Comparison of ENCODE assay signal across 32 cellular contexts in the genomic region with DNA sequence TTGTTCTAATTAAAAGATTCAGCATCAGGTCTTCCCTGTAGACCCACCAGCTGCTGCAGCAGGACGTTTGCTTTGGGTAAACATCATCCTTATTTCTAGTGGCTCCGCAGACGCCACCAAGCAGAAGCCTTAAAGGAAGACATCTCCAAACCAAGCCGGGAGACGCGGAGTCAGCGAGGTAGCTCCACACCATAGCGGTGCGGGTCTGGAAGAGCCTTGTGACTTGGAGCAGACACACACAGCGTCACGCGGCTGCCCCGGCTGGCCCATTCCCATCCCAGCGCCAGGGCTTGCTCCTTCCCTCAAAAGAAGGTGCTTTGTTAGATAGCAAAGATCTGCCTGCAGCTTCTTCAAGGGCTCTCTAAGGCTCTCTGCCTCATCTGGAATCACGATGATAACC.
"Had no signal": no experiment of that assay in that cellular context is flagged by ENCODE, and none has a peak within 500 bp of the region (broad histone marks: within the 10 kb centered on the region; RNA-seq: fewer than 3 reads in every experiment).

No MANE protein-coding gene starts in this region.

- H3K27ac Mint-ChIP-seq: activated B cell treated with CpG ODN at 0.5 μM for 24 hours; activated CD8-positive, alpha-beta T cell treated with anti-CD3 and anti-CD28 coated beads for 36 hours; activated naive CD4-positive, alpha-beta T cell treated with anti-CD3 and anti-CD28 coated beads for 36 hours; activated naive CD4-positive, alpha-beta T cell treated with anti-CD3 and anti-CD28 coated beads, Interleukin-2, amount 50 U/mL, for 24 hours; activated naive CD8-positive, alpha-beta T cell treated with anti-CD3 and anti-CD28 coated beads for 36 hours; activated naive CD8-positive, alpha-beta T cell treated with anti-CD3 and anti-CD28 coated beads, Interleukin-2, amount 50 U/mL, for 24 hours; activated T-helper 1 cell treated with anti-CD3 and anti-CD28 coated beads, Interleukin-12 subunit alpha, Interleukin-12 subunit beta, Interleukin-2, Interleukin-4 antibody, amounts not matched to agents 30 ng/mL and 10 ng/mL and 1 ng/mL, durations not matched to agents 14 hours and 24 hours and 36 hours; activated T-helper 2 cell treated with anti-CD3 and anti-CD28 coated beads, Interferon-gamma antibody, Interleukin-2, Interleukin-4, amounts not matched to agents 10 μg/mL and 5 μg/mL and 100 μg/mL, durations not matched to agents 14 hours and 24 hours and 36 hours; effector memory CD8-positive, alpha-beta T cell; T-helper 17 cell; T-helper 2 cell treated with Interferon-gamma antibody and Interleukin-4, amounts not matched to agents 5 μg/mL and 100 μg/mL, for 36 hours had no signal

- H3K27me3 Mint-ChIP-seq: activated B cell treated with CpG ODN at 0.5 μM for 24 hours; activated CD8-positive, alpha-beta T cell treated with anti-CD3 and anti-CD28 coated beads for 36 hours; activated naive CD8-positive, alpha-beta T cell treated with anti-CD3 and anti-CD28 coated beads, Interleukin-2, amount 50 U/mL, for 24 hours; effector memory CD8-positive, alpha-beta T cell had no signal

- H3K27ac ChIP-seq: adrenal gland, body of pancreas, epithelial cell of prostate, WERI-Rb-1 had no signal

- ATAC-seq: activated CD4-positive, CD25-positive, alpha-beta regulatory T cell treated with anti-CD3 and anti-CD28 coated beads, Interleukin-2, amount 50 U/mL, for 24 hours; activated CD8-positive, alpha-beta T cell treated with anti-CD3 and anti-CD28 coated beads for 36 hours; activated naive CD8-positive, alpha-beta T cell treated with anti-CD3 and anti-CD28 coated beads, Interleukin-2, amount 50 U/mL, for 24 hours; activated T-cell treated with anti-CD3 and anti-CD28 coated beads, Interleukin-2, amount 50 U/mL, for 4 hours; body of pancreas; effector memory CD8-positive, alpha-beta T cell; esophagus mucosa; T-helper 17 cell had no signal

- H3K4me3 ChIP-seq: adrenal gland, body of pancreas had no signal

- H3K9me3 ChIP-seq: adrenal gland, body of pancreas had no signal

- H3K4me3 Mint-ChIP-seq: activated B cell treated with CpG ODN at 0.5 μM for 24 hours; activated CD8-positive, alpha-beta T cell treated with anti-CD3 and anti-CD28 coated beads for 36 hours; activated naive CD4-positive, alpha-beta T cell treated with anti-CD3 and anti-CD28 coated beads for 36 hours; activated naive CD4-positive, alpha-beta T cell treated with anti-CD3 and anti-CD28 coated beads, Interleukin-2, amount 50 U/mL, for 24 hours; activated naive CD8-positive, alpha-beta T cell treated with anti-CD3 and anti-CD28 coated beads for 36 hours; activated naive CD8-positive, alpha-beta T cell treated with anti-CD3 and anti-CD28 coated beads, Interleukin-2, amount 50 U/mL, for 24 hours; activated T-cell treated with anti-CD3 and anti-CD28 coated beads, Interleukin-2, amount 50 U/mL, for 4 hours; activated T-helper 1 cell treated with anti-CD3 and anti-CD28 coated beads, Interleukin-12 subunit alpha, Interleukin-12 subunit beta, Interleukin-2, Interleukin-4 antibody, amounts not matched to agents 30 ng/mL and 10 ng/mL and 1 ng/mL, durations not matched to agents 14 hours and 24 hours and 36 hours; effector memory CD8-positive, alpha-beta T cell; T-helper 17 cell; T-helper 2 cell treated with Interferon-gamma antibody and Interleukin-4, amounts not matched to agents 5 μg/mL and 100 μg/mL, for 36 hours had no signal

- H3K27me3 ChIP-seq: adrenal gland, body of pancreas had no signal

- H3K4me1 ChIP-seq: adrenal gland, body of pancreas had no signal

- H3K36me3 ChIP-seq: adrenal gland had no signal

- H3K9me3 Mint-ChIP-seq: activated naive CD4-positive, alpha-beta T cell treated with anti-CD3 and anti-CD28 coated beads, Interleukin-2, amount 50 U/mL, for 24 hours; activated T-helper 1 cell treated with anti-CD3 and anti-CD28 coated beads, Interleukin-12 subunit alpha, Interleukin-12 subunit beta, Interleukin-2, Interleukin-4 antibody, amounts not matched to agents 30 ng/mL and 10 ng/mL and 1 ng/mL, durations not matched to agents 14 hours and 24 hours and 36 hours had no signal

- H3K4me1 Mint-ChIP-seq: activated B cell treated with CpG ODN at 0.5 μM for 24 hours; activated naive CD4-positive, alpha-beta T cell treated with anti-CD3 and anti-CD28 coated beads, Interleukin-2, amount 50 U/mL, for 24 hours; activated naive CD8-positive, alpha-beta T cell treated with anti-CD3 and anti-CD28 coated beads for 36 hours; activated naive CD8-positive, alpha-beta T cell treated with anti-CD3 and anti-CD28 coated beads, Interleukin-2, amount 50 U/mL, for 24 hours had no signal

- DNase-seq: activated B cell treated with CpG ODN at 0.5 μM for 24 hours; activated CD4-positive, alpha-beta T cell treated with anti-CD3 and anti-CD28 coated beads for 48 hours; activated CD4-positive, alpha-beta T cell treated with anti-CD3 and anti-CD28 coated beads, Interleukin-2, amount 50 U/mL, for 1 hour; activated CD4-positive, alpha-beta T cell treated with anti-CD3 and anti-CD28 coated beads, Interleukin-2, amount 50 U/mL, for 48 hours; activated CD8-positive, alpha-beta memory T cell treated with anti-CD3 and anti-CD28 coated beads for 24 hours; activated CD8-positive, alpha-beta T cell treated with anti-CD3 and anti-CD28 coated beads for 36 hours; activated effector memory CD4-positive, alpha-beta T cell treated with anti-CD3 and anti-CD28 coated beads, Interleukin-2, amount 50 U/mL, for 16 hours; activated naive CD4-positive, alpha-beta T cell treated with anti-CD3 and anti-CD28 coated beads for 36 hours; activated naive CD8-positive, alpha-beta T cell treated with anti-CD3 and anti-CD28 coated beads for 36 hours; activated naive CD8-positive, alpha-beta T cell treated with anti-CD3 and anti-CD28 coated beads, Interleukin-2, amount 50 U/mL, for 24 hours; activated T-cell treated with anti-CD3 and anti-CD28 coated beads, Interleukin-2, amount 50 U/mL, for 4 hours; amygdala; aorta; body of pancreas; caudate nucleus; cortex of kidney; dermis blood vessel endothelial cell; effector CD4-positive, alpha-beta T cell; effector memory CD8-positive, alpha-beta T cell; foreskin fibroblast; T-helper 1 cell; T-helper 17 cell; T1000; WERI-Rb-1 had no signal

- H3K36me3 Mint-ChIP-seq: activated naive CD4-positive, alpha-beta T cell treated with anti-CD3 and anti-CD28 coated beads, Interleukin-2, amount 50 U/mL, for 24 hours; activated naive CD8-positive, alpha-beta T cell treated with anti-CD3 and anti-CD28 coated beads for 36 hours had no signal
